ENCODE assay signal across 20 cellular contexts in the genomic region with DNA sequence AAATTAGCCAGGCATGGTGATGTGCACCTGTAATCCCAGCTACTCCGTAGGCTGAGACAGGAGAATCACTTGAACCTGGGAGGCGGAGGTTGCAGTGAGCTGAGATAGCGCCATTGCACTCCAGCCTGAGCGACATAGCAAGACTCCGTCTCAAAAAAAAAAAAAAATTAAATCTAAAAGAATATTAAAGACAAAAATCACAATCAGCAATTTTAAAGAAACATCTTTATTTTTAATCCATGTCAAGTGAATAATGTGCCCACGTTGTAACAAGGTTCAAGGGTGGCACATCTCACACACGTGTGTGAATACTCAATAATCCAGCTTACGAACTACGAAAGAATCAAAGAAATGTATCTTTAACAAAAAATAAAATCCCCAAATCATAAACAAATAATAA. TPM values are rescaled to one million over a fixed set of nuclear protein-coding genes. Genes with fewer than 3 reads are reported as not detected.
DNase-seq lines count a peak whose midpoint lies in the region; ATAC-seq lines count a peak whose summit lies in the region.
"Had no signal": no experiment of that assay in that cellular context is flagged by ENCODE, and none has a peak within 500 bp of the region (broad histone marks: within the 10 kb centered on the region; RNA-seq: fewer than 3 reads in every experiment).

No MANE protein-coding gene starts in this region.

- peaks cover 10% of the 10 kb centered on the region for H3K36me3 Mint-ChIP-seq in activated T-cell treated with anti-CD3 and anti-CD28 coated beads, Interleukin-2, amount 50 U/mL, for 4 hours (ENCODE audit: insufficient read depth)
- peaks cover 12 to 25% of the 10 kb centered on the region in 2 donors for H3K36me3 Mint-ChIP-seq in CD4-positive, alpha-beta memory T cell
- peaks cover 80% of the 10 kb centered on the region for H3K36me3 Mint-ChIP-seq in activated T-helper 17 cell treated with anti-CD3 and anti-CD28 coated beads, Interleukin-2, amount 50 U/mL, for 72 hours (ENCODE audit: low read depth)
- peaks cover 92% of the 10 kb centered on the region for H3K36me3 Mint-ChIP-seq in stimulated activated effector memory CD8-positive, alpha-beta T cell treated with anti-CD3 and anti-CD28 coated beads, Interleukin-12 subunit alpha, Interleukin-12 subunit beta, amount 100 ng/mL, for 72 hours

- no peak overlapping the region for H4K8ac ChIP-seq in trophoblast cell (ENCODE audit: low read depth, low read length)

- peak overlapping the region; percentile 14 to 56 for H3K4me3 ChIP-seq in CD4-positive, alpha-beta memory T cell (ENCODE audit: low read length in 2 of 2)
- no peak overlapping the region for H3K4me3 ChIP-seq in trophoblast cell (ENCODE audit: low read depth, low read length)
- H3K4me3 ChIP-seq: ascending aorta, left lung had no signal

- no peak overlapping the region for H3K9ac ChIP-seq in trophoblast cell (ENCODE audit: low read length)

- H3K4me1 ChIP-seq in CD4-positive, alpha-beta memory T cell (ENCODE audit: insufficient read depth, low read length) = peaks cover 15% of the 10 kb centered on the region
- H3K4me1 ChIP-seq in trophoblast cell (ENCODE audit: control insufficient read depth in 1 of 2, insufficient read depth in 2 of 2, low read length in 2 of 2) = no peaks in the 10 kb centered on the region
- H3K4me1 ChIP-seq: ascending aorta, left lung had no signal

- H3K27me3 Mint-ChIP-seq in activated T-cell treated with anti-CD3 and anti-CD28 coated beads, Interleukin-2, amount 50 U/mL, for 4 hours (ENCODE audit: low read depth) = no peaks in the 10 kb centered on the region
- no peaks in the 10 kb centered on the region for H3K27me3 Mint-ChIP-seq in CD4-positive, alpha-beta memory T cell
- H3K27me3 Mint-ChIP-seq in activated T-helper 17 cell treated with anti-CD3 and anti-CD28 coated beads, Interleukin-2, amount 50 U/mL, for 72 hours = no peaks in the 10 kb centered on the region
- H3K27me3 Mint-ChIP-seq: naive B cell had no signal

- H4K12ac ChIP-seq in trophoblast cell (ENCODE audit: low read depth, low read length) = no peak overlapping the region

- H2BK5ac ChIP-seq in trophoblast cell (ENCODE audit: low read depth, low read length, poor library complexity) = no peak overlapping the region

- H3K27me3 ChIP-seq in CD4-positive, alpha-beta memory T cell (ENCODE audit: insufficient read depth, low read length) = no peaks in the 10 kb centered on the region
- H3K27me3 ChIP-seq in trophoblast cell (ENCODE audit: insufficient read depth, low read length) = no peaks in the 10 kb centered on the region
- H3K27me3 ChIP-seq: ascending aorta, left lung had no signal

- POLR2A ChIA-PET in CD4-positive, alpha-beta memory T cell (lab: Charles Lee; ENCODE audit: partially characterized antibody) = interaction anchor here (1.1 to 3.0 kb wide), 7 partner anchors 11 to 1016 kb away, joined by 5 to 15 read pairs (median 8); a partner anchor contains a TSS

- no peaks in the 10 kb centered on the region for H3K9me3 Mint-ChIP-seq in activated T-cell treated with anti-CD3 and anti-CD28 coated beads, Interleukin-2, amount 50 U/mL, for 4 hours
- no peaks in the 10 kb centered on the region for H3K9me3 Mint-ChIP-seq in CD4-positive, alpha-beta memory T cell
- no peaks in the 10 kb centered on the region for H3K9me3 Mint-ChIP-seq in activated T-helper 17 cell treated with anti-CD3 and anti-CD28 coated beads, Interleukin-2, amount 50 U/mL, for 72 hours
- H3K9me3 Mint-ChIP-seq in stimulated activated effector memory CD8-positive, alpha-beta T cell treated with anti-CD3 and anti-CD28 coated beads, Interleukin-12 subunit alpha, Interleukin-12 subunit beta, amount 100 ng/mL, for 72 hours = no peaks in the 10 kb centered on the region
- H3K9me3 Mint-ChIP-seq: naive B cell had no signal

- no peak overlapping the region for H2BK120ac ChIP-seq in trophoblast cell (ENCODE audit: insufficient read depth, low read length, poor library complexity)

- no peak overlapping the region for H3K4ac ChIP-seq in trophoblast cell (ENCODE audit: low read depth, low read length)

- peaks cover 34% of the 10 kb centered on the region for H3K4me1 Mint-ChIP-seq in activated T-cell treated with anti-CD3 and anti-CD28 coated beads, Interleukin-2, amount 50 U/mL, for 4 hours (ENCODE audit: low read depth)
- H3K4me1 Mint-ChIP-seq in CD4-positive, alpha-beta memory T cell = peaks cover 10 to 23% (median 14%) of the 10 kb centered on the region in 4 donors
- peaks cover 6% of the 10 kb centered on the region for H3K4me1 Mint-ChIP-seq in activated T-helper 17 cell treated with anti-CD3 and anti-CD28 coated beads, Interleukin-2, amount 50 U/mL, for 72 hours
- peaks cover 18% of the 10 kb centered on the region for H3K4me1 Mint-ChIP-seq in stimulated activated effector memory CD8-positive, alpha-beta T cell treated with anti-CD3 and anti-CD28 coated beads, Interleukin-12 subunit alpha, Interleukin-12 subunit beta, amount 100 ng/mL, for 72 hours

- DNase-seq in activated T-cell treated with anti-CD3 and anti-CD28 coated beads, Interleukin-2, amount 50 U/mL, for 4 hours = no peak
- no peak for DNase-seq in activated T-cell treated with anti-CD3 and anti-CD28 coated beads, Interleukin-2, amount 50 U/mL, for 48 hours
- DNase-seq in CD4-positive, alpha-beta memory T cell = no peak
- DNase-seq in stimulated activated effector memory CD8-positive, alpha-beta T cell treated with anti-CD3 and anti-CD28 coated beads, Interleukin-12 subunit alpha, Interleukin-12 subunit beta, amount 100 ng/mL, for 72 hours (ENCODE audit: low spot score in 2 of 2) = no peak
- DNase-seq in NCI-H1436 treated with DMSO at 0.1 percent for 48 hours (lab: John Stamatoyannopoulos, UW) (no peak), trophoblast cell (no peak)
- DNase-seq: DMS153, left lung, naive B cell, NCI-H1694 treated with DMSO at 0.1 percent for 48 hours, NCI-H526 treated with DMSO at 0.1 percent for 48 hours, WERI-Rb-1 had no signal

- no peak overlapping the region for H3K23ac ChIP-seq in trophoblast cell (ENCODE audit: low read length)

- H2BK12ac ChIP-seq in trophoblast cell (ENCODE audit: low read length) = no peak overlapping the region

- no peak overlapping the region for H4K91ac ChIP-seq in trophoblast cell (ENCODE audit: low read depth, low read length)

- no CpG with 5 or more reads among the region's 9 CpGs for WGBS in trophoblast cell (ENCODE audit: extremely low coverage, insufficient coverage, insufficient read length)

- H3K79me2 ChIP-seq in trophoblast cell (ENCODE audit: control insufficient read depth, insufficient read depth, low read length, poor library complexity) = no peaks in the 10 kb centered on the region

- H3K4me2 ChIP-seq in trophoblast cell (ENCODE audit: low read length) = no peak overlapping the region

- intact Hi-C loops in CD4-positive, alpha-beta memory T cell (cut with micrococcal nuclease) = no loop called here

- no peak overlapping the region for H2AK5ac ChIP-seq in trophoblast cell (ENCODE audit: low read length)

- H3K27ac ChIP-seq in CD4-positive, alpha-beta memory T cell (ENCODE audit: low read depth, low read length) = peak overlapping the region; percentile 59
- H3K27ac ChIP-seq in trophoblast cell (ENCODE audit: low read depth, low read length) = no peak overlapping the region
- H3K27ac ChIP-seq: ascending aorta, HL-60, WERI-Rb-1 had no signal

- no peak overlapping the region for H3K18ac ChIP-seq in trophoblast cell (ENCODE audit: low read length)

- H3K27ac Mint-ChIP-seq in CD4-positive, alpha-beta memory T cell = peak overlapping the region; percentile 84 to 97 (median 93)
- H3K27ac Mint-ChIP-seq in activated T-helper 17 cell treated with anti-CD3 and anti-CD28 coated beads, Interleukin-2, amount 50 U/mL, for 72 hours = peak overlapping the region; percentile 98
- H3K27ac Mint-ChIP-seq in stimulated activated effector memory CD8-positive, alpha-beta T cell treated with anti-CD3 and anti-CD28 coated beads, Interleukin-12 subunit alpha, Interleukin-12 subunit beta, amount 100 ng/mL, for 72 hours = peak overlapping the region; percentile 98

- H3K9me3 ChIP-seq in CD4-positive, alpha-beta memory T cell (ENCODE audit: control insufficient read depth in 1 of 2, low read length in 2 of 2) = no peaks in the 10 kb centered on the region
- H3K9me3 ChIP-seq in trophoblast cell (ENCODE audit: insufficient read depth, low read depth, low read length) = no peaks in the 10 kb centered on the region
- H3K9me3 ChIP-seq: ascending aorta, left lung had no signal

- no peaks in the 10 kb centered on the region for H3K79me1 ChIP-seq in trophoblast cell (ENCODE audit: low read length)

- CTCF ChIA-PET in CD4-positive, alpha-beta memory T cell (lab: Charles Lee; ENCODE audit: partially characterized antibody) = interaction anchor here (0.7 to 2.8 kb wide), 8 partner anchors 11 to 122 kb away, joined by 3 to 10 read pairs (median 4); a partner anchor contains a TSS

- no peak for ATAC-seq in activated T-cell treated with anti-CD3 and anti-CD28 coated beads, Interleukin-2, amount 50 U/mL, for 4 hours
- ATAC-seq in activated T-helper 17 cell treated with anti-CD3 and anti-CD28 coated beads, Interleukin-2, amount 50 U/mL, for 72 hours (replicated peaks) = no peak
- no peak for ATAC-seq in stimulated activated effector memory CD8-positive, alpha-beta T cell treated with anti-CD3 and anti-CD28 coated beads, Interleukin-12 subunit alpha, Interleukin-12 subunit beta, amount 100 ng/mL, for 72 hours
- ATAC-seq: HepG2, left lung had no signal

- H3K14ac ChIP-seq in trophoblast cell (ENCODE audit: low read length) = no peak overlapping the region

- H3K4me3 Mint-ChIP-seq in activated T-cell treated with anti-CD3 and anti-CD28 coated beads, Interleukin-2, amount 50 U/mL, for 4 hours = peak overlapping the region; percentile 60
- peak overlapping the region in 7 of 8 donors; percentile 81 to 99 (median 89) for H3K4me3 Mint-ChIP-seq in CD4-positive, alpha-beta memory T cell
- peak overlapping the region; percentile 80 for H3K4me3 Mint-ChIP-seq in activated T-helper 17 cell treated with anti-CD3 and anti-CD28 coated beads, Interleukin-2, amount 50 U/mL, for 72 hours
- peak overlapping the region; percentile 66 for H3K4me3 Mint-ChIP-seq in stimulated activated effector memory CD8-positive, alpha-beta T cell treated with anti-CD3 and anti-CD28 coated beads, Interleukin-12 subunit alpha, Interleukin-12 subunit beta, amount 100 ng/mL, for 72 hours

- H3K36me3 ChIP-seq in CD4-positive, alpha-beta memory T cell (ENCODE audit: insufficient read depth, low read length) = peaks cover 5% of the 10 kb centered on the region
- peaks cover 28 to 32% of the 10 kb centered on the region in 2 experiments for H3K36me3 ChIP-seq in trophoblast cell (ENCODE audit: control insufficient read depth in 1 of 2, insufficient read depth in 2 of 2, low read length in 2 of 2)

- H2AFZ ChIP-seq in trophoblast cell (ENCODE audit: insufficient read depth, low read length, poor library complexity) = no peak overlapping the region

RNA-seq across cellular contexts. Expression of a gene that starts 23.0 kb away (rescaled TPM):
- total RNA-seq in activated T-cell treated with anti-CD3 and anti-CD28 coated beads, Interleukin-2, amount 50 U/mL, for 4 hours = 10 to 100 TPM; 33.5 to 44.0 (median 40.9) TPM
- 10 to 100 TPM; 32.5 to 42.5 TPM for total RNA-seq in CD4-positive, alpha-beta memory T cell
- 10 to 100 TPM; 15.0 to 24.0 TPM for polyA plus RNA-seq in CD4-positive, alpha-beta memory T cell
- total RNA-seq in activated T-helper 17 cell treated with anti-CD3 and anti-CD28 coated beads, Interleukin-2, amount 50 U/mL, for 72 hours = 10 to 100 TPM; 41.8 to 55.1 TPM
- 49.1 and 51.6 TPM in 2 replicates for polyA plus RNA-seq in trophoblast cell (2013)

RNA-seq across cellular contexts. Expression of a gene that starts 28.5 kb away (rescaled TPM):
- 1 to 10 TPM; 3.8 to 4.9 (median 4.0) TPM for total RNA-seq in activated T-cell treated with anti-CD3 and anti-CD28 coated beads, Interleukin-2, amount 50 U/mL, for 4 hours
- 1 to 10 TPM; 2.5 to 3.2 TPM for total RNA-seq in CD4-positive, alpha-beta memory T cell
- polyA plus RNA-seq in CD4-positive, alpha-beta memory T cell = 1 to 10 TPM; 1.6 to 2.1 TPM
- 1 to 10 TPM; 4.5 to 7.2 TPM for total RNA-seq in activated T-helper 17 cell treated with anti-CD3 and anti-CD28 coated beads, Interleukin-2, amount 50 U/mL, for 72 hours
- 0.90 and 0.96 TPM in 2 replicates for polyA plus RNA-seq in trophoblast cell (2013)
- total RNA-seq: ascending aorta, cardiac septum, fibroblast of lung, G401, osteoblast had no signal
- polyA plus RNA-seq: fibroblast of lung, HepG2 had no signal
